ENCODE assay signal across 29 cellular contexts in genomic region chr13:57932071-57932470, GRCh38.
"Had no signal": no experiment of that assay in that cellular context is flagged by ENCODE, and none has a peak within 500 bp of the region (broad histone marks: within the 10 kb centered on the region; RNA-seq: fewer than 3 reads in every experiment).

No MANE protein-coding gene starts in this region.

- H3K27me3 Mint-ChIP-seq: activated B cell treated with CpG ODN at 0.5 μM for 24 hours; activated CD8-positive, alpha-beta T cell treated with anti-CD3 and anti-CD28 coated beads for 36 hours; activated naive CD8-positive, alpha-beta T cell treated with anti-CD3 and anti-CD28 coated beads, Interleukin-2, amount 10 ng/mL, durations not matched to agents 7 days and 5 days; effector memory CD8-positive, alpha-beta T cell; T-helper 17 cell had no signal

- H3K4me1 Mint-ChIP-seq: activated B cell treated with CpG ODN at 0.5 μM for 24 hours; activated naive CD8-positive, alpha-beta T cell treated with anti-CD3 and anti-CD28 coated beads, Interleukin-2, amount 10 ng/mL, durations not matched to agents 7 days and 5 days; brain; T-helper 17 cell had no signal

- H3K27ac Mint-ChIP-seq: activated B cell treated with CpG ODN at 0.5 μM for 24 hours; activated CD8-positive, alpha-beta T cell treated with anti-CD3 and anti-CD28 coated beads for 36 hours; activated naive CD4-positive, alpha-beta T cell treated with anti-CD3 and anti-CD28 coated beads for 36 hours; activated naive CD4-positive, alpha-beta T cell treated with anti-CD3 and anti-CD28 coated beads, Interleukin-2, amount 50 U/mL, for 72 hours; activated naive CD8-positive, alpha-beta T cell treated with anti-CD3 and anti-CD28 coated beads, Interleukin-2, amount 10 ng/mL, durations not matched to agents 7 days and 5 days; activated T-helper 1 cell treated with anti-CD3 and anti-CD28 coated beads, Interleukin-12 subunit alpha, Interleukin-12 subunit beta, Interleukin-2, Interleukin-4 antibody, amounts not matched to agents 30 ng/mL and 10 ng/mL and 1 ng/mL, durations not matched to agents 14 hours and 24 hours and 36 hours; activated T-helper 2 cell treated with anti-CD3 and anti-CD28 coated beads, Interferon-gamma antibody, Interleukin-2, Interleukin-4, amounts not matched to agents 10 μg/mL and 5 μg/mL and 100 μg/mL, durations not matched to agents 14 hours and 24 hours and 36 hours; brain; effector memory CD8-positive, alpha-beta T cell; T-helper 17 cell; T-helper 2 cell treated with Interferon-gamma antibody and Interleukin-4, amounts not matched to agents 5 μg/mL and 100 μg/mL, for 36 hours had no signal

- H3K36me3 Mint-ChIP-seq: activated naive CD4-positive, alpha-beta T cell treated with anti-CD3 and anti-CD28 coated beads, Interleukin-2, amount 50 U/mL, for 72 hours; activated naive CD8-positive, alpha-beta T cell treated with anti-CD3 and anti-CD28 coated beads, Interleukin-2, amount 10 ng/mL, durations not matched to agents 7 days and 5 days; brain had no signal

- ATAC-seq: activated CD4-positive, CD25-positive, alpha-beta regulatory T cell treated with anti-CD3 and anti-CD28 coated beads, Interleukin-2, amount 50 U/mL, for 24 hours; activated CD8-positive, alpha-beta T cell treated with anti-CD3 and anti-CD28 coated beads for 36 hours; activated naive CD4-positive, alpha-beta T cell treated with anti-CD3 and anti-CD28 coated beads, Interleukin-2, amount 50 U/mL, for 72 hours; activated T-cell treated with anti-CD3 and anti-CD28 coated beads, Interleukin-2, amount 50 U/mL, for 4 hours; effector memory CD8-positive, alpha-beta T cell; foreskin keratinocyte; gastrocnemius medialis; heart left ventricle; T-helper 17 cell had no signal

- H3K4me3 Mint-ChIP-seq: activated B cell treated with CpG ODN at 0.5 μM for 24 hours; activated CD8-positive, alpha-beta T cell treated with anti-CD3 and anti-CD28 coated beads for 36 hours; activated naive CD4-positive, alpha-beta T cell treated with anti-CD3 and anti-CD28 coated beads for 36 hours; activated naive CD8-positive, alpha-beta T cell treated with anti-CD3 and anti-CD28 coated beads, Interleukin-2, amount 10 ng/mL, durations not matched to agents 7 days and 5 days; activated T-cell treated with anti-CD3 and anti-CD28 coated beads, Interleukin-2, amount 50 U/mL, for 4 hours; activated T-helper 1 cell treated with anti-CD3 and anti-CD28 coated beads, Interleukin-12 subunit alpha, Interleukin-12 subunit beta, Interleukin-2, Interleukin-4 antibody, amounts not matched to agents 30 ng/mL and 10 ng/mL and 1 ng/mL, durations not matched to agents 14 hours and 24 hours and 36 hours; brain; effector memory CD8-positive, alpha-beta T cell; T-helper 17 cell; T-helper 2 cell treated with Interferon-gamma antibody and Interleukin-4, amounts not matched to agents 5 μg/mL and 100 μg/mL, for 36 hours had no signal

- H3K9me3 Mint-ChIP-seq: activated naive CD8-positive, alpha-beta T cell treated with anti-CD3 and anti-CD28 coated beads, Interleukin-2, amount 10 ng/mL, durations not matched to agents 7 days and 5 days; brain had no signal

- DNase-seq: activated B cell treated with CpG ODN at 0.5 μM for 24 hours; activated CD4-positive, alpha-beta T cell treated with anti-CD3 and anti-CD28 coated beads for 48 hours; activated CD4-positive, alpha-beta T cell treated with anti-CD3 and anti-CD28 coated beads, Interleukin-2, amount 50 U/mL, for 1 hour; activated CD4-positive, alpha-beta T cell treated with anti-CD3 and anti-CD28 coated beads, Interleukin-2, amount 50 U/mL, for 48 hours; activated CD8-positive, alpha-beta memory T cell treated with anti-CD3 and anti-CD28 coated beads for 24 hours; activated CD8-positive, alpha-beta T cell treated with anti-CD3 and anti-CD28 coated beads for 36 hours; activated effector memory CD4-positive, alpha-beta T cell treated with anti-CD3 and anti-CD28 coated beads, Interleukin-2, amount 50 U/mL, for 16 hours; activated naive CD4-positive, alpha-beta T cell treated with anti-CD3 and anti-CD28 coated beads for 36 hours; activated naive CD8-positive, alpha-beta T cell treated with anti-CD3 and anti-CD28 coated beads, Interleukin-2, amount 10 ng/mL, durations not matched to agents 7 days and 5 days; activated T-cell treated with anti-CD3 and anti-CD28 coated beads, Interleukin-2, amount 50 U/mL, for 4 hours; central memory CD4-positive, alpha-beta T cell; cortex of kidney; dermis blood vessel endothelial cell; effector CD4-positive, alpha-beta T cell; effector memory CD8-positive, alpha-beta T cell; erythroblast; foreskin keratinocyte; gastrocnemius medialis; glutamatergic neuron; heart left ventricle; T-helper 17 cell; T1000; WERI-Rb-1 had no signal
